15 cellular contexts compared by ENCODE assay signal in genomic region chr3:101665851-101666250, GRCh38.
"Had no signal": no experiment of that assay in that cellular context is flagged by ENCODE, and none has a peak within 500 bp of the region (broad histone marks: within the 10 kb centered on the region; RNA-seq: fewer than 3 reads in every experiment).

No MANE protein-coding gene starts in this region.

- H3K27ac Mint-ChIP-seq: activated naive CD4-positive, alpha-beta T cell treated with anti-CD3 and anti-CD28 coated beads for 36 hours; activated naive CD8-positive, alpha-beta T cell treated with anti-CD3 and anti-CD28 coated beads, Interleukin-2, amount 50 U/mL, for 24 hours; activated T-helper 17 cell treated with anti-CD3 and anti-CD28 coated beads, Interleukin-2, amount 50 U/mL, for 72 hours; endodermal cell had no signal

- H3K4me1 Mint-ChIP-seq: activated naive CD8-positive, alpha-beta T cell treated with anti-CD3 and anti-CD28 coated beads, Interleukin-2, amount 50 U/mL, for 24 hours; endodermal cell had no signal

- H3K9me3 Mint-ChIP-seq: activated naive CD4-positive, alpha-beta T cell treated with anti-CD3 and anti-CD28 coated beads for 36 hours; activated naive CD8-positive, alpha-beta T cell treated with anti-CD3 and anti-CD28 coated beads, Interleukin-2, amount 50 U/mL, for 24 hours; activated T-helper 17 cell treated with anti-CD3 and anti-CD28 coated beads, Interleukin-2, amount 50 U/mL, for 72 hours; endodermal cell; memory B cell; naive thymus-derived CD8-positive, alpha-beta T cell had no signal

- H3K27me3 Mint-ChIP-seq: activated naive CD8-positive, alpha-beta T cell treated with anti-CD3 and anti-CD28 coated beads, Interleukin-2, amount 50 U/mL, for 24 hours; activated T-helper 17 cell treated with anti-CD3 and anti-CD28 coated beads, Interleukin-2, amount 50 U/mL, for 72 hours; memory B cell; naive thymus-derived CD8-positive, alpha-beta T cell had no signal

- DNase-seq: activated CD4-positive, alpha-beta T cell treated with anti-CD3 and anti-CD28 coated beads, Interleukin-2, amount 50 U/mL, for 48 hours; activated CD4-positive, CD25-positive, alpha-beta regulatory T cell treated with anti-CD3 and anti-CD28 coated beads, Interleukin-2, amount 50 U/mL, for 72 hours; activated naive CD4-positive, alpha-beta T cell treated with anti-CD3 and anti-CD28 coated beads for 36 hours; activated naive CD8-positive, alpha-beta T cell treated with anti-CD3 and anti-CD28 coated beads, Interleukin-2, amount 50 U/mL, for 24 hours; endodermal cell; head of caudate nucleus; kidney glomerular epithelial cell; left ventricle myocardium superior; naive thymus-derived CD8-positive, alpha-beta T cell; pancreas; sigmoid colon; spleen; tibial artery had no signal

- ATAC-seq: activated naive CD8-positive, alpha-beta T cell treated with anti-CD3 and anti-CD28 coated beads, Interleukin-2, amount 50 U/mL, for 24 hours; activated T-helper 17 cell treated with anti-CD3 and anti-CD28 coated beads, Interleukin-2, amount 50 U/mL, for 72 hours; left ventricle myocardium superior; naive thymus-derived CD8-positive, alpha-beta T cell; pancreas had no signal

- H3K4me3 Mint-ChIP-seq: activated naive CD4-positive, alpha-beta T cell treated with anti-CD3 and anti-CD28 coated beads for 36 hours; activated naive CD8-positive, alpha-beta T cell treated with anti-CD3 and anti-CD28 coated beads, Interleukin-2, amount 50 U/mL, for 24 hours; activated T-helper 17 cell treated with anti-CD3 and anti-CD28 coated beads, Interleukin-2, amount 50 U/mL, for 72 hours; endodermal cell; memory B cell; naive thymus-derived CD8-positive, alpha-beta T cell had no signal
